Comparison of ENCODE assay signal across 9 cellular contexts in genomic region chr19:45558399-45558878, GRCh38. TPM values are rescaled to one million over a fixed set of nuclear protein-coding genes. Genes with fewer than 3 reads are reported as not detected.
A peak's percentile ranks its signal among the peaks of the same experiment; 100 is the strongest.
DNase-seq lines count a peak whose midpoint lies in the region; ATAC-seq and TF ChIP-seq lines count a peak whose summit lies in the region.
"Had no signal": no experiment of that assay in that cellular context is flagged by ENCODE, and none has a peak within 500 bp of the region (broad histone marks: within the 10 kb centered on the region; RNA-seq: fewer than 3 reads in every experiment).

No MANE protein-coding gene starts in this region.

- H3K4me1 ChIP-seq in left lung: peaks cover 0 to 9% of the 10 kb centered on the region in 2 donors
- H3K4me1 ChIP-seq: BLaER1 had no signal

- no peak overlapping the region for H3K27ac ChIP-seq in left lung
- H3K27ac ChIP-seq: BLaER1 had no signal

- in situ Hi-C loops in T47D (cut with HindIII; ENCODE audit: low pct_unique_long_range_greater_than_20kb, low sequenced_read_pairs): no loop called here

- H3K9me3 Mint-ChIP-seq in WTC11: no peaks in the 10 kb centered on the region

- H3K27me3 Mint-ChIP-seq in WTC11 (ENCODE audit: low read depth): no peaks in the 10 kb centered on the region

- H3K9me3 ChIP-seq in left lung: no peaks in the 10 kb centered on the region
- H3K9me3 ChIP-seq: BLaER1 had no signal

- H3K36me3 Mint-ChIP-seq in WTC11: no peaks in the 10 kb centered on the region

- TF ChIP-seq CTCF in WTC11 (IDR thresholded peaks at IDR 0.05): no peak
- peak; percentile 32 to 52 for TF ChIP-seq CTCF in left lung (IDR thresholded peaks at IDR 0.05)

- intact Hi-C loops in left lung (cut with DNase I): no loop called here

- POLR2A ChIA-PET in WTC11 (lab: Charles Lee): interaction anchor here (0.5 to 1.0 kb wide), 4 partner anchors 30 to 212 kb away, joined by 3 to 5 read pairs (median 4); no protein-coding TSS in a partner anchor

- H3K36me3 ChIP-seq in left lung: peaks cover 0 to 6% of the 10 kb centered on the region in 2 donors

- H3K27ac Mint-ChIP-seq in WTC11: no peak overlapping the region

- CTCF ChIA-PET in WTC11 (lab: Charles Lee): interaction anchor here (0.5 to 2.9 kb wide), 58 partner anchors 9 to 470 kb away, joined by 3 to 92 read pairs (median 6); partner anchors contain the start of genes EML2, FOSB, OPA3 and PPM1N

- H3K4me3 Mint-ChIP-seq in WTC11: no peak overlapping the region

- no peaks in the 10 kb centered on the region for H3K27me3 ChIP-seq in left lung
- H3K27me3 ChIP-seq: BLaER1 had no signal

- peaks cover 12% of the 10 kb centered on the region; the same call in 1 of the 2 replicates for H3K4me1 Mint-ChIP-seq in WTC11

- H3K4me3 ChIP-seq in left lung: no peak overlapping the region
- H3K4me3 ChIP-seq: BLaER1 had no signal

- ATAC-seq in WTC11 (peak; percentile 89), left lung (peak; percentile 93)

- DNase-seq in DMS79 treated with DMSO at 0.1 percent for 48 hours (lab: John Stamatoyannopoulos, UW): peak; percentile 5
- no peak for DNase-seq in DMS79 (lab: John Stamatoyannopoulos, UW)
- DNase-seq in NCI-H146 treated with DMSO at 0.1 percent for 48 hours (lab: John Stamatoyannopoulos, UW; ENCODE audit: unreplicated experiment): peak; percentile 44
- DNase-seq in WTC11 (ENCODE audit: low spot score): peak; percentile 78
- DNase-seq in T47D (ENCODE audit: low read depth in 1 of 2, low spot score in 1 of 2): peak; percentile 36 to 71
- peak; percentile 46 to 74 for DNase-seq in left lung
- DNase-seq in stimulated activated CD8-positive, alpha-beta memory T cell treated with anti-CD3 and anti-CD28 coated beads, Interleukin-12 subunit alpha, Interleukin-12 subunit beta, amount 100 ng/mL, for 1 hour (ENCODE audit: low read depth): peak; percentile 50
- no peak for DNase-seq in T1000 (lab: John Stamatoyannopoulos, UW)

TF ChIP-seq in WTC11, 78 proteins besides CTCF, POLR2A, EP300 and RAD21:
- TF ChIP-seq HMGXB4 (CRISPR knock-in tag; IDR thresholded peaks at IDR 0.05): 0 out of 2 replicates have a peak, but pooled peaks have one; percentile 31
- no peak for TF ChIP-seq HMGA2 (CRISPR knock-in tag; IDR thresholded peaks at IDR 0.05)
- 0 out of 2 replicates have a peak, but pooled peaks have one; percentile 27 for TF ChIP-seq SP1 (CRISPR knock-in tag; conservative IDR thresholded peaks at IDR 0.05)
- TF ChIP-seq ZNF425 (CRISPR knock-in tag; conservative IDR thresholded peaks at IDR 0.05): no peak
- no peak for TF ChIP-seq OVOL2 (CRISPR knock-in tag; IDR thresholded peaks at IDR 0.05; ENCODE audit: borderline replicate concordance)
- no peak for TF ChIP-seq E2F4 (CRISPR knock-in tag; IDR thresholded peaks at IDR 0.05; ENCODE audit: borderline replicate concordance, low read depth)
- no peak for TF ChIP-seq TEAD1 (CRISPR knock-in tag; IDR thresholded peaks at IDR 0.05)

RNA-seq across cellular contexts. Expression of gene OPA3, which starts 26.2 kb away (rescaled TPM):
- 10.1 to 16.1 TPM (median 14.9 TPM) in 3 replicates for total RNA-seq in WTC11 (2021)
- total RNA-seq in left lung: 10 to 100 TPM; 14.9 to 17.9 TPM

RNA-seq across cellular contexts. Expression of gene GPR4, which starts 43.6 kb away (rescaled TPM):
- total RNA-seq in WTC11 (2021) (0.11 to 0.48 TPM (median 0.44 TPM) in 3 replicates), left lung (1 to 10 TPM; 4.5 to 9.5 TPM)

RNA-seq across cellular contexts. Expression of gene VASP, which starts 51.2 kb away (rescaled TPM):
- total RNA-seq in WTC11 (2021): 143 to 146 TPM (median 144 TPM) in 3 replicates
- total RNA-seq in left lung: 100 to 1,000 TPM; 109 to 220 TPM

Comparison
In these comparisons a context has a peak if more than half of its experiments do, and no peak if none do; other contexts are left out.
1. DNase-seq: peak in DMS79 treated with DMSO at 0.1 percent for 48 hours (single experiment), NCI-H146 treated with DMSO at 0.1 percent for 48 hours (single experiment), WTC11 (single experiment), T47D (2 of 2), left lung (2 of 2) and stimulated activated CD8-positive, alpha-beta memory T cell treated with anti-CD3 and anti-CD28 coated beads, Interleukin-12 subunit alpha, Interleukin-12 subunit beta, amount 100 ng/mL, for 1 hour (single experiment); none in DMS79 (single experiment) and T1000 (single experiment).